In genomic region chr7:121774563-121774962, GRCh38 we compare ENCODE assay signal across 16 cellular contexts.
"Had no signal": no experiment of that assay in that cellular context is flagged by ENCODE, and none has a peak within 500 bp of the region (broad histone marks: within the 10 kb centered on the region; RNA-seq: fewer than 3 reads in every experiment).

No MANE protein-coding gene starts in this region.

- H3K9me3 Mint-ChIP-seq: activated naive CD8-positive, alpha-beta T cell treated with anti-CD3 and anti-CD28 coated beads, Interleukin-2, amount 10 ng/mL, durations not matched to agents 7 days and 5 days had no signal

- ATAC-seq: left lobe of liver; psoas muscle; sciatic nerve; stimulated activated naive CD8-positive, alpha-beta T cell treated with anti-CD3 and anti-CD28 coated beads, Interleukin-15, amount 100 ng/mL, for 72 hours had no signal

- H3K4me1 Mint-ChIP-seq: activated naive CD8-positive, alpha-beta T cell treated with anti-CD3 and anti-CD28 coated beads, Interleukin-2, amount 10 ng/mL, durations not matched to agents 7 days and 5 days; stimulated activated naive CD8-positive, alpha-beta T cell treated with anti-CD3 and anti-CD28 coated beads, Interleukin-15, amount 100 ng/mL, for 72 hours had no signal

- H3K4me3 Mint-ChIP-seq: activated naive CD8-positive, alpha-beta T cell treated with anti-CD3 and anti-CD28 coated beads, Interleukin-2, amount 10 ng/mL, durations not matched to agents 7 days and 5 days; neural crest cell; stimulated activated naive CD8-positive, alpha-beta T cell treated with anti-CD3 and anti-CD28 coated beads, Interleukin-15, amount 100 ng/mL, for 72 hours had no signal

- H3K27me3 Mint-ChIP-seq: activated naive CD8-positive, alpha-beta T cell treated with anti-CD3 and anti-CD28 coated beads, Interleukin-2, amount 10 ng/mL, durations not matched to agents 7 days and 5 days; stimulated activated naive CD8-positive, alpha-beta T cell treated with anti-CD3 and anti-CD28 coated beads, Interleukin-15, amount 100 ng/mL, for 72 hours had no signal

- DNase-seq: activated CD4-positive, alpha-beta T cell treated with anti-CD3 and anti-CD28 coated beads, Interleukin-2, amount 50 U/mL, for 1 hour; activated naive CD4-positive, alpha-beta T cell; activated naive CD8-positive, alpha-beta T cell treated with anti-CD3 and anti-CD28 coated beads, Interleukin-2, amount 10 ng/mL, durations not matched to agents 7 days and 5 days; anterior cingulate cortex; brain microvascular endothelial cell; cortex of kidney; effector CD4-positive, alpha-beta T cell; islet precursor cell; psoas muscle; stimulated activated CD4-positive, alpha-beta T cell treated with anti-CD3 and anti-CD28 coated beads, Interleukin-1b, Interleukin-23, amount 100 ng/mL, for 48 hours; stimulated activated naive CD8-positive, alpha-beta T cell treated with anti-CD3 and anti-CD28 coated beads, Interleukin-15, amount 100 ng/mL, for 72 hours; testis; upper lobe of left lung had no signal

- H3K36me3 Mint-ChIP-seq: activated naive CD8-positive, alpha-beta T cell treated with anti-CD3 and anti-CD28 coated beads, Interleukin-2, amount 10 ng/mL, durations not matched to agents 7 days and 5 days had no signal
